ENCODE assay signal across 12 cellular contexts in genomic region chr6:13794184-13794583, GRCh38. TPM values are rescaled to one million over a fixed set of nuclear protein-coding genes. Genes with fewer than 3 reads are reported as not detected.
A peak's percentile ranks its signal among the peaks of the same experiment; 100 is the strongest.
DNase-seq lines count a peak whose midpoint lies in the region; ATAC-seq and TF ChIP-seq lines count a peak whose summit lies in the region.
"Had no signal": no experiment of that assay in that cellular context is flagged by ENCODE, and none has a peak within 500 bp of the region (broad histone marks: within the 10 kb centered on the region; RNA-seq: fewer than 3 reads in every experiment).

No MANE protein-coding gene starts in this region.

- no peaks in the 10 kb centered on the region for H3K9me3 ChIP-seq in Loucy (ENCODE audit: insufficient read depth, low read depth, low read length)
- H3K9me3 ChIP-seq: stomach had no signal

- no peaks in the 10 kb centered on the region for H3K27me3 ChIP-seq in Loucy (ENCODE audit: insufficient read depth, low read length, poor library complexity, severe bottlenecking)
- H3K27me3 ChIP-seq: stomach had no signal

- H3K4me1 ChIP-seq in Loucy (ENCODE audit: insufficient read depth, low read length, poor library complexity, severe bottlenecking) = peaks cover 15% of the 10 kb centered on the region

- H3K9me2 ChIP-seq in Loucy (replicated peaks; ENCODE audit: low read depth, low read length) = no peaks in the 10 kb centered on the region

- no peaks in the 10 kb centered on the region for H4K20me1 ChIP-seq in Loucy (ENCODE audit: insufficient read depth, low read length, poor library complexity, severe bottlenecking)

- no peak for ATAC-seq in GM21423 (IDR thresholded peaks at IDR 0.05; ENCODE audit: unreplicated experiment)
- no peak for ATAC-seq in GM19035 (IDR thresholded peaks at IDR 0.05; ENCODE audit: unreplicated experiment)

- peak overlapping the region; percentile 33 for H3K4me2 ChIP-seq in Loucy (ENCODE audit: low read depth, low read length, poor library complexity, severe bottlenecking)

- peak overlapping the region; percentile 34 for H3K27ac Mint-ChIP-seq in osteocyte (ENCODE audit: unreplicated experiment)

- peaks cover 14% of the 10 kb centered on the region for H3K36me3 Mint-ChIP-seq in osteocyte (ENCODE audit: unreplicated experiment)

- H3K79me2 ChIP-seq in Loucy (ENCODE audit: insufficient read depth, low read length) = no peaks in the 10 kb centered on the region

- no peak for TF ChIP-seq CTCF in Loucy (conservative IDR thresholded peaks at IDR 0.05; ENCODE audit: low read length)
- no peak for TF ChIP-seq CTCF in osteocyte (IDR thresholded peaks at IDR 0.05)

- no peak overlapping the region for H3K4me3 Mint-ChIP-seq in osteocyte (ENCODE audit: unreplicated experiment)

- no peak overlapping the region for H2AFZ ChIP-seq in Loucy (ENCODE audit: low read length)

- no peaks in the 10 kb centered on the region for H3F3A ChIP-seq in Loucy (ENCODE audit: low read depth)

- H3K9ac ChIP-seq in Loucy (ENCODE audit: low read depth, low read length, poor library complexity, severe bottlenecking) = no peak overlapping the region

- no peaks in the 10 kb centered on the region for H3K27me3 Mint-ChIP-seq in osteocyte (ENCODE audit: unreplicated experiment)

- H3K9me3 Mint-ChIP-seq in osteocyte (ENCODE audit: unreplicated experiment) = no peaks in the 10 kb centered on the region

- H3K4me3 ChIP-seq in Loucy (ENCODE audit: low read length, poor library complexity, severe bottlenecking) = peak overlapping the region; percentile 1
- H3K4me3 ChIP-seq: stomach had no signal

- DNase-seq in activated CD4-positive, alpha-beta T cell treated with anti-CD3 and anti-CD28 coated beads, Interleukin-2, amount 50 U/mL, for 48 hours = peak; percentile 8 to 11
- no peak for DNase-seq in activated CD4-positive, alpha-beta T cell treated with anti-CD3 and anti-CD28 coated beads for 48 hours
- peak; percentile 7 for DNase-seq in amniotic stem cell (lab: John Stamatoyannopoulos, UW)
- no peak for DNase-seq in osteocyte (ENCODE audit: extremely low spot score, unreplicated experiment)
- no peak for DNase-seq in NCI-H82 treated with DMSO at 0.1 percent for 48 hours (lab: John Stamatoyannopoulos, UW; ENCODE audit: unreplicated experiment)
- DNase-seq: activated gamma-delta T cell treated with Interleukin-2 at 50 U/mL for 16 hours, AML-193, erythroblast, stomach had no signal

- H3K36me3 ChIP-seq in Loucy (ENCODE audit: insufficient read depth, low read length) = peaks cover 51% of the 10 kb centered on the region; the same call in 1 of the 2 replicates

- H3K4me1 Mint-ChIP-seq in osteocyte (ENCODE audit: unreplicated experiment) = peaks cover 13% of the 10 kb centered on the region

RNA-seq across cellular contexts. Expression of gene MCUR1, which starts 20.2 kb away (rescaled TPM):
- 23.4 and 24.8 TPM in 2 replicates for total RNA-seq in osteocyte

Comparison
In these comparisons a context has a peak if more than half of its experiments do, and no peak if none do; other contexts are left out.
1. DNase-seq: peak in activated CD4-positive, alpha-beta T cell treated with anti-CD3 and anti-CD28 coated beads, Interleukin-2, amount 50 U/mL, for 48 hours (2 of 2) and amniotic stem cell (single experiment); none in activated CD4-positive, alpha-beta T cell treated with anti-CD3 and anti-CD28 coated beads for 48 hours (single experiment), osteocyte (single experiment) and NCI-H82 treated with DMSO at 0.1 percent for 48 hours (single experiment).